Comparison of ENCODE assay signal across 9 cellular contexts in the genomic region with DNA sequence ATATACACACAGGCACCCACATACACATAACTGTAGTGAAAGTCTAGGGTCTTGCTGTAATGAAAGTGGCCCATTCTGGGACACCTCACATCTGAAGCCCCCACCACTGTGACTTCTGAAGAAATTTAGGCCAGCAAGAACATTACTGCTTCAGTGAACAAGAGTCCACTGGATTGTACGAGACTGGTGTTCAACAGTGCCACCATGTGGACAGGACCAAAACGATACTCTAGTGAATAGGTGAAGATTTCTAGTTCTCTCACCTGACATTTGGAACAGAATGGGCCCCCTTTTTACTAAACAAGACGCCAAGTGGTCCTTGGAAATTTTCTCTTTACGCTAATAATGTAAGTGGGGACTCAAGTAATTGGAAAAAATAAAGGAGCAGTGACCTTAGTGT.
A peak's percentile ranks its signal among the peaks of the same experiment; 100 is the strongest.
DNase-seq lines count a peak whose midpoint lies in the region; ATAC-seq and TF ChIP-seq lines count a peak whose summit lies in the region.
"Had no signal": no experiment of that assay in that cellular context is flagged by ENCODE, and none has a peak within 500 bp of the region (broad histone marks: within the 10 kb centered on the region; RNA-seq: fewer than 3 reads in every experiment).

No MANE protein-coding gene starts in this region.

- no peak overlapping the region for H3K27ac Mint-ChIP-seq in activated T-cell treated with anti-CD3 and anti-CD28 coated beads, Interleukin-2, amount 50 U/mL, for 72 hours

- H3K9me2 ChIP-seq in MM.1S (replicated peaks; ENCODE audit: insufficient read depth, low read length), result no peaks in the 10 kb centered on the region

- no peaks in the 10 kb centered on the region for H3K36me3 ChIP-seq in MM.1S (replicated peaks; ENCODE audit: insufficient read depth, low read length)

- no peaks in the 10 kb centered on the region for H3K27me3 Mint-ChIP-seq in activated T-cell treated with anti-CD3 and anti-CD28 coated beads, Interleukin-2, amount 50 U/mL, for 72 hours (ENCODE audit: low read depth)

- H2AFZ ChIP-seq in MM.1S (ENCODE audit: low read length), result no peak overlapping the region

- H3K27me3 ChIP-seq in MM.1S (replicated peaks; ENCODE audit: insufficient read depth, low read length), result no peaks in the 10 kb centered on the region

- H3F3A ChIP-seq in MM.1S (ENCODE audit: insufficient read depth, low read length), result no peaks in the 10 kb centered on the region

- H3K27ac ChIP-seq in MM.1S (ENCODE audit: low read length), result no peak overlapping the region

- no peaks in the 10 kb centered on the region for H3K4me1 ChIP-seq in MM.1S (ENCODE audit: low read length)

- H3K4me3 Mint-ChIP-seq in activated T-cell treated with anti-CD3 and anti-CD28 coated beads, Interleukin-2, amount 50 U/mL, for 72 hours, result no peak overlapping the region

- no peaks in the 10 kb centered on the region for H4K20me1 ChIP-seq in MM.1S (ENCODE audit: insufficient read depth, low read length)

- H3K9me3 ChIP-seq in MM.1S (replicated peaks; ENCODE audit: insufficient read depth, low read length), result no peaks in the 10 kb centered on the region

- peaks cover 12 to 18% of the 10 kb centered on the region in 2 donors for H3K9me3 Mint-ChIP-seq in activated T-cell treated with anti-CD3 and anti-CD28 coated beads, Interleukin-2, amount 50 U/mL, for 72 hours

- H3K36me3 Mint-ChIP-seq in activated T-cell treated with anti-CD3 and anti-CD28 coated beads, Interleukin-2, amount 50 U/mL, for 72 hours (ENCODE audit: insufficient read depth in 2 of 2), result peaks cover 0 to 4% of the 10 kb centered on the region in 2 donors

- H3K4me3 ChIP-seq in MM.1S (ENCODE audit: low read length) (no peak overlapping the region), retinal pigment epithelial cell (ENCODE audit: low read length) (no peak overlapping the region)

- ATAC-seq in activated T-cell treated with anti-CD3 and anti-CD28 coated beads, Interleukin-2, amount 50 U/mL, for 72 hours (replicated peaks in 1 of 2), result no peak
- ATAC-seq in HG03108 (IDR thresholded peaks at IDR 0.05; ENCODE audit: unreplicated experiment), result no peak

- no peaks in the 10 kb centered on the region for H3K79me2 ChIP-seq in MM.1S (ENCODE audit: low read length)

- H3K9ac ChIP-seq in MM.1S (ENCODE audit: low read length), result no peak overlapping the region

- TF ChIP-seq CTCF in MM.1S (IDR thresholded peaks at IDR 0.05; ENCODE audit: low read length) (peak; percentile 39), retinal pigment epithelial cell (conservative IDR thresholded peaks at IDR 0.05; ENCODE audit: low read depth, low read length) (peak; percentile 39)

- no peak overlapping the region for H3K4me2 ChIP-seq in MM.1S (ENCODE audit: low read depth, low read length)

- peak; percentile 1 to 7 for DNase-seq in activated T-cell treated with anti-CD3 and anti-CD28 coated beads, Interleukin-2, amount 50 U/mL, for 72 hours
- DNase-seq in activated T-cell treated with anti-CD3 and anti-CD28 coated beads for 4 hours (no peak), MM.1S (peak; percentile 16), dermis microvascular lymphatic vessel endothelial cell (ENCODE audit: low read depth in 2 of 2) (peak; percentile 29 to 44), retinal pigment epithelial cell (ENCODE audit: low read depth) (no peak), GM19238 (ENCODE audit: insufficient read length, low spot score) (no peak), GOT3 (lab: John Stamatoyannopoulos, UW) (no peak)
- DNase-seq: activated effector memory CD4-positive, alpha-beta T cell treated with Interleukin-2 at 50 U/mL for 16 hours had no signal

- H3K4me1 Mint-ChIP-seq in activated T-cell treated with anti-CD3 and anti-CD28 coated beads, Interleukin-2, amount 50 U/mL, for 72 hours (ENCODE audit: low read depth), result no peaks in the 10 kb centered on the region

Comparison
In these comparisons a context has a peak if more than half of its experiments do, and no peak if none do; other contexts are left out.
1. DNase-seq: peak in activated T-cell treated with anti-CD3 and anti-CD28 coated beads, Interleukin-2, amount 50 U/mL, for 72 hours (2 of 2), MM.1S (single experiment) and dermis microvascular lymphatic vessel endothelial cell (2 of 2); none in activated T-cell treated with anti-CD3 and anti-CD28 coated beads for 4 hours (single experiment), retinal pigment epithelial cell (single experiment), GM19238 (single experiment) and GOT3 (single experiment).